1 cellular context compared by ENCODE assay signal in genomic region chr19:2151339-2152229, GRCh38.
TF ChIP-seq lines count a peak whose summit lies in the region.

TSS of gene AP3D1 (minus strand) at chr19:2151566. CDS start at chr19:2151334, 232 bp downstream.

TF ChIP-seq in K562, 482 proteins besides CTCF, POLR2A, EP300 and RAD21 (continued from another document and continues in another):
- TF ChIP-seq ZNF584 (CRISPR knock-in tag; IDR thresholded peaks at IDR 0.05; ENCODE audit: low read depth) (no peak), NFYB (IDR thresholded peaks at IDR 0.05; ENCODE audit: extremely low read depth, insufficient read length) (peak; percentile 32), MGA (IDR thresholded peaks at IDR 0.05) (no peak), MLLT1 (IDR thresholded peaks at IDR 0.05) (no peak), CUX1 (CRISPR knock-in tag; IDR thresholded peaks at IDR 0.05) (no peak), ZNF436 (CRISPR knock-in tag; IDR thresholded peaks at IDR 0.05) (no peak), SIRT6 (IDR thresholded peaks at IDR 0.05; ENCODE audit: low read depth, low read length) (no peak), CREB3L1 (IDR thresholded peaks at IDR 0.05; ENCODE audit: borderline replicate concordance, low read depth) (peak; percentile 91), SMC3 (conservative IDR thresholded peaks at IDR 0.05; ENCODE audit: insufficient read depth, low read depth, low read length) (no peak), RHOXF2B (CRISPR knock-in tag; conservative IDR thresholded peaks at IDR 0.05) (no peak), SMAD1 (IDR thresholded peaks at IDR 0.05; ENCODE audit: low read depth, low read length, partially characterized antibody) (no peak), ZBTB26 (CRISPR knock-in tag; IDR thresholded peaks at IDR 0.05) (no peak), HNRNPK (IDR thresholded peaks at IDR 0.05; ENCODE audit: low read depth, low read length, poor library complexity, severe bottlenecking) (peak; percentile 69), ZBED1 (IDR thresholded peaks at IDR 0.05) (no peak), SREBF2 (CRISPR knock-in tag; IDR thresholded peaks at IDR 0.05) (no peak), STAT6 (CRISPR knock-in tag; IDR thresholded peaks at IDR 0.05) (no peak), FOXA3 (CRISPR knock-in tag; conservative IDR thresholded peaks at IDR 0.05 in 1 of 2, IDR thresholded peaks at IDR 0.05 in 1 of 2) (no peak), PHF21A (IDR thresholded peaks at IDR 0.05; ENCODE audit: borderline replicate concordance, low read depth) (no peak), NFIX (CRISPR knock-in tag; IDR thresholded peaks at IDR 0.05; ENCODE audit: low read depth) (no peak), ZNF165 (CRISPR knock-in tag; IDR thresholded peaks at IDR 0.05; ENCODE audit: borderline replicate concordance) (no peak), TEAD4 (IDR thresholded peaks at IDR 0.05; ENCODE audit: low read length) (no peak), TEAD4 (CRISPR knock-in tag; IDR thresholded peaks at IDR 0.05; ENCODE audit: borderline replicate concordance) (no peak), SMAD3 (CRISPR knock-in tag; conservative IDR thresholded peaks at IDR 0.05) (no peak), BACH1 (tag; IDR thresholded peaks at IDR 0.05) (no peak), NCOA4 (IDR thresholded peaks at IDR 0.05; ENCODE audit: partially characterized antibody) (no peak), ATF3 (IDR thresholded peaks at IDR 0.05) (no peak), ATF3 (CRISPR knock-in tag; conservative IDR thresholded peaks at IDR 0.05) (no peak), THRB (CRISPR knock-in tag; conservative IDR thresholded peaks at IDR 0.05) (no peak)
